ENCODE assay signal across 14 cellular contexts in the genomic region with DNA sequence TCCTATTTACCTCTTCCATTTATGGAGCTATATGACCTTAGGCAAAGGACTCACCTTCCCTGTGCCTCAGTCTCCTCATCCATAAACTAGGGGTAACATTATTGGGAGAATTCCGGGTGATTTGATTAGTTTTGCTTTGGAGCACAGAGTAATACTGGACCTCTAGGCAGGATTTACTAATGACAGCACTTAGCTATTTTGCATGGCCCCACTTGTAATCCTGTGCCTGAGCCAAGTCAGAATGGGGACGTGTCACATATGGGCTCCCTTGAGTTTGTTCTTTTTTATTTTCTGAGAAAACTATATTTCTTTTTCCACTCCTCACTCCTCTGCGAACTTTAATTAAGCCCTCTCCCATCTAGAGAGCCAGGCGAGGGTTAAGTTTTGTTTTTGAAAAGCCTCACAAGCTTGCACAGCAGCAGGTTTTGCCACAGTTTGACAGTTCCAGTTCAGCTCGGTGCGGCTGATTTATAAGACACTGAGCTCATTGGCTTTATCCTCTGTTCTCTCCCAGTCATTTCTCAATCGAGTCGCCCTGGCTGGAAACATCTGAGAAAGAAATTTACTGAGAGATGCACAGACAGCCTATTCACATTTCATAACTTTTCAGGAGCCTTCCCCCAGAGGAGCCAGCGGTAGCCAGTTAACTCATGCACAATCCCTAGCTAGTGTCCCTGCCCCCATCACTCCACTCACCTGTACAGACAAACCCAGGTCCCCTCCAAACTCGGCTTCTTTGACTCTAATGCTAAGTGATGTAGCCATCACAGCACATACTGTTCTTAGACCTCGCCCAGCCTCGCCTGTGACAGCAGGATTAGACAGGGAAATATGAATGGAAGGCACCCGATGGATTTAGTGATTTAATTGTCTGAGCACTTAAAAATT.
DNase-seq lines count a peak whose midpoint lies in the region; ATAC-seq, FAIRE-seq and TF ChIP-seq lines count a peak whose summit lies in the region.
"Had no signal": no experiment of that assay in that cellular context is flagged by ENCODE, and none has a peak within 500 bp of the region (broad histone marks: within the 10 kb centered on the region; RNA-seq: fewer than 3 reads in every experiment).

No MANE protein-coding gene starts in this region.

- no peaks in the 10 kb centered on the region for H3K79me2 ChIP-seq in hepatocyte
- no peaks in the 10 kb centered on the region for H3K79me2 ChIP-seq in osteoblast (ENCODE audit: insufficient read depth, low read length)

- ATAC-seq in Right ventricle myocardium inferior (peak; percentile 88), HG03457 (IDR thresholded peaks at IDR 0.05; ENCODE audit: unreplicated experiment) (no peak), GM21423 (IDR thresholded peaks at IDR 0.05; ENCODE audit: unreplicated experiment) (no peak)
- ATAC-seq: GM12878 had no signal

- peak overlapping the region; percentile 34 for H3K27ac ChIP-seq in hepatocyte
- H3K27ac ChIP-seq in rectal smooth muscle tissue (ENCODE audit: low read depth, low read length): peak overlapping the region; percentile 6
- peak overlapping the region in 1 of 2 donors; percentile 9 for H3K27ac ChIP-seq in small intestine (ENCODE audit: low read depth in 1 of 2, low read length in 1 of 2)
- H3K27ac ChIP-seq in osteoblast (ENCODE audit: low read depth, low read length): no peak overlapping the region
- H3K27ac ChIP-seq: ovary had no signal

- H3K9ac ChIP-seq in rectal smooth muscle tissue (ENCODE audit: low read length): no peak overlapping the region

- no peak overlapping the region for H3K4me3 ChIP-seq in hepatocyte
- no peak overlapping the region for H3K4me3 ChIP-seq in rectal smooth muscle tissue (ENCODE audit: low read length)
- no peak overlapping the region for H3K4me3 ChIP-seq in small intestine (ENCODE audit: low read depth in 1 of 2, low read length in 2 of 2)
- H3K4me3 ChIP-seq in osteoblast (ENCODE audit: insufficient read depth, low read length): no peak overlapping the region
- H3K4me3 ChIP-seq: GM12878, ovary had no signal

- no peak for DNase-seq in Right ventricle myocardium inferior (ENCODE audit: missing footprints)
- no peak for DNase-seq in cardiac septum (ENCODE audit: low spot score)
- DNase-seq in hepatocyte (ENCODE audit: low spot score): peak; percentile 41
- DNase-seq in small intestine: no peak
- no peak for DNase-seq in osteoblast (ENCODE audit: insufficient read length, low spot score, missing footprints)
- DNase-seq: activated effector memory CD4-positive, alpha-beta T cell treated with Interleukin-2 at 50 U/mL for 16 hours; DMS 273 treated with DMSO at 0.1 percent for 48 hours; HFFc6; NCI-H1417 treated with DMSO at 0.1 percent for 48 hours had no signal

- no peak for FAIRE-seq in small intestine (lab: Jason Lieb, UNC)
- FAIRE-seq: GM12878 had no signal

- H3K36me3 ChIP-seq in hepatocyte (replicated peaks; ENCODE audit: insufficient read depth, low read depth): no peaks in the 10 kb centered on the region
- no peaks in the 10 kb centered on the region for H3K36me3 ChIP-seq in rectal smooth muscle tissue (ENCODE audit: control insufficient read depth, insufficient read depth, low read length)
- no peaks in the 10 kb centered on the region for H3K36me3 ChIP-seq in small intestine (ENCODE audit: control insufficient read depth in 2 of 2, insufficient read depth in 2 of 2, low read length in 2 of 2)
- no peaks in the 10 kb centered on the region for H3K36me3 ChIP-seq in osteoblast (ENCODE audit: insufficient read depth, low read length)
- H3K36me3 ChIP-seq: ovary had no signal

- H3K4me2 ChIP-seq in hepatocyte (peak overlapping the region; percentile 55), osteoblast (ENCODE audit: insufficient read depth, low read length) (no peak overlapping the region)

- no peak for TF ChIP-seq CTCF in hepatocyte (IDR thresholded peaks at IDR 0.05; ENCODE audit: poor library complexity)
- no peak for TF ChIP-seq CTCF in osteoblast (IDR thresholded peaks at IDR 0.05; ENCODE audit: extremely low read depth, low read depth, low read length)

- no peaks in the 10 kb centered on the region for H3K27me3 ChIP-seq in hepatocyte
- H3K27me3 ChIP-seq in rectal smooth muscle tissue (ENCODE audit: control insufficient read depth, insufficient read depth, low read length): no peaks in the 10 kb centered on the region
- H3K27me3 ChIP-seq in small intestine (ENCODE audit: control insufficient read depth in 2 of 2, insufficient read depth in 2 of 2, low read length in 2 of 2): no peaks in the 10 kb centered on the region
- H3K27me3 ChIP-seq in osteoblast (ENCODE audit: insufficient read depth, low read length): no peaks in the 10 kb centered on the region
- H3K27me3 ChIP-seq: ovary had no signal

- no peak overlapping the region for H2AFZ ChIP-seq in hepatocyte
- H2AFZ ChIP-seq in osteoblast (ENCODE audit: low read length): no peak overlapping the region

- no peaks in the 10 kb centered on the region for H3K9me2 ChIP-seq in hepatocyte (replicated peaks; ENCODE audit: insufficient read depth)

- H3K4me1 ChIP-seq in hepatocyte (ENCODE audit: insufficient read depth): peaks cover 51% of the 10 kb centered on the region
- H3K4me1 ChIP-seq in rectal smooth muscle tissue (ENCODE audit: control insufficient read depth, insufficient read depth, low read length): peaks cover 11% of the 10 kb centered on the region
- H3K4me1 ChIP-seq in small intestine (ENCODE audit: control insufficient read depth in 2 of 2, insufficient read depth in 1 of 2, low read depth in 1 of 2, low read length in 1 of 2): no peaks in the 10 kb centered on the region
- H3K4me1 ChIP-seq in osteoblast (ENCODE audit: insufficient read depth, low read length): no peaks in the 10 kb centered on the region

- intact Hi-C loops in Right ventricle myocardium inferior (cut with DNase I) (loop anchor here (5.0 kb wide), 1 partner anchor 162 kb away; no protein-coding TSS in a partner anchor), cardiac septum (cut with DNase I) (no loop called here)

- WGBS in hepatocyte (ENCODE audit: low lambda C conversion rate, missing lambda C conversion rate): 44% methylated on average over 13 of the region's 13 CpGs
- 48 to 67% (median 62%) methylated on average over 13 of the region's 13 CpGs for WGBS in small intestine, 3 donors

- H4K20me1 ChIP-seq in hepatocyte (ENCODE audit: insufficient read depth, poor library complexity, severe bottlenecking) (no peaks in the 10 kb centered on the region), osteoblast (ENCODE audit: insufficient read depth, low read length) (no peaks in the 10 kb centered on the region)

- H3K9me3 ChIP-seq in hepatocyte (ENCODE audit: low read depth) (no peaks in the 10 kb centered on the region), small intestine (ENCODE audit: control insufficient read depth, low read depth) (no peaks in the 10 kb centered on the region), osteoblast (ENCODE audit: low read depth, low read length) (no peaks in the 10 kb centered on the region)
- H3K9me3 ChIP-seq: ovary had no signal
